34 cellular contexts compared by ENCODE assay signal in the genomic region with DNA sequence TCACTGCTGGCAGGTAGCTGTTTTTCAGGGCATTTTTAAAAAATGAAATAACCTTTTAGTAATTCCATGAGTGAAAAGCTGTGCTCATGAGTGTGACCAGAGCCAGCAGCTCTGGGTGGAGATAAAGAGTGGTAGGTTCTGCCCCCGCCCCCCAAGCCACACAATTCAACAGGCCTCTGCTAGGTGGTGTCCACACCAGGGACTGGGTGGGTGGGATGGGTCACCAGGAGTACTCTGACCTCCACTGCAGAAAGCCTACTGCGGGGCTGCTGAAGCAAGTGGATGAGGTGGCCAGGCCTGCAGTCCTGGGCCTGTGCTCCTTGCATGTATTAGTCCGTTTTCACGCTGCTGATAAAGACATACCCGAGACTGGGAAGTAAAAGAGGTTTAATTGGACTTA. TPM values are rescaled to one million over a fixed set of nuclear protein-coding genes. Genes with fewer than 3 reads are reported as not detected.
"Had no signal": no experiment of that assay in that cellular context is flagged by ENCODE, and none has a peak within 500 bp of the region (broad histone marks: within the 10 kb centered on the region; RNA-seq: fewer than 3 reads in every experiment).

No MANE protein-coding gene starts in this region.

- H3K9me3 Mint-ChIP-seq: activated B cell treated with CpG ODN at 0.5 μM for 24 hours; activated T-helper 2 cell treated with anti-CD3 and anti-CD28 coated beads, Interferon-gamma antibody, Interleukin-2, Interleukin-4, amounts not matched to agents 10 μg/mL and 5 μg/mL and 100 μg/mL, durations not matched to agents 14 hours and 24 hours and 36 hours had no signal

- H3K4me3 Mint-ChIP-seq: activated B cell treated with CpG ODN at 0.5 μM for 24 hours; activated CD4-positive, alpha-beta memory T cell treated with anti-CD3 and anti-CD28 coated beads for 36 hours; brain had no signal

- H3K4me1 ChIP-seq: adrenal gland, Peyer's patch had no signal

- ATAC-seq: activated naive CD4-positive, alpha-beta T cell treated with anti-CD3 and anti-CD28 coated beads, Interleukin-2, amount 50 U/mL, for 72 hours; PC-3 had no signal

- H3K36me3 Mint-ChIP-seq: activated CD4-positive, alpha-beta memory T cell treated with anti-CD3 and anti-CD28 coated beads for 36 hours; activated naive CD4-positive, alpha-beta T cell treated with anti-CD3 and anti-CD28 coated beads, Interleukin-2, amount 50 U/mL, for 72 hours had no signal

- FAIRE-seq: bronchial epithelial cell had no signal

- H3K27ac Mint-ChIP-seq: activated B cell treated with CpG ODN at 0.5 μM for 24 hours; activated CD4-positive, alpha-beta memory T cell treated with anti-CD3 and anti-CD28 coated beads for 36 hours; activated naive CD4-positive, alpha-beta T cell treated with anti-CD3 and anti-CD28 coated beads, Interleukin-2, amount 50 U/mL, for 72 hours; activated T-helper 2 cell treated with anti-CD3 and anti-CD28 coated beads, Interferon-gamma antibody, Interleukin-2, Interleukin-4, amounts not matched to agents 10 μg/mL and 5 μg/mL and 100 μg/mL, durations not matched to agents 14 hours and 24 hours and 36 hours had no signal

- H3K4me1 Mint-ChIP-seq: activated B cell treated with CpG ODN at 0.5 μM for 24 hours had no signal

- H3K9me3 ChIP-seq: adrenal gland, Peyer's patch had no signal

- H3K27me3 ChIP-seq: adrenal gland, Peyer's patch had no signal

- DNase-seq: activated B cell treated with CpG ODN at 0.5 μM for 24 hours; activated CD4-positive, alpha-beta memory T cell treated with anti-CD3 and anti-CD28 coated beads for 36 hours; activated CD4-positive, alpha-beta T cell treated with anti-CD3 and anti-CD28 coated beads for 4 hours; activated CD4-positive, alpha-beta T cell treated with anti-CD3 and anti-CD28 coated beads, Interleukin-2, amount 50 U/mL, for 1 hour; activated CD4-positive, CD25-positive, alpha-beta regulatory T cell treated with anti-CD3 and anti-CD28 coated beads, Interleukin-2, amount 50 U/mL, for 72 hours; activated gamma-delta T cell; activated naive CD4-positive, alpha-beta T cell treated with Interleukin-2 at 50 U/mL for 16 hours; activated T-cell treated with anti-CD3 and anti-CD28 coated beads, Interleukin-2, amount 50 U/mL, for 1 hour; adrenal gland; caudate nucleus; cerebellar nuclear complex; MM.1S; MV-4-11; NCI-H1092; NCI-H1436 treated with DMSO at 0.1 percent for 48 hours; NCI-H1694 treated with DMSO at 0.1 percent for 48 hours; NCI-H2029; NCI-H345; NCI-H524 treated with DMSO at 0.1 percent for 48 hours; NK-92 treated with Interleukin-12 subunit alpha and Interleukin-12 subunit beta, amount 100 ng/mL, for 24 hours; PC-3; Peyer's patch; Right ventricle myocardium superior; RPMI8226; SW 1271; T-helper 1 cell; T-helper 2 cell; T-helper 9 cell had no signal

- H3K36me3 ChIP-seq: adrenal gland, Peyer's patch had no signal

- H3K9ac ChIP-seq: KMS-11 had no signal

- H3K27ac ChIP-seq: adrenal gland, KMS-11, Peyer's patch, VCaP had no signal

- H3K4me2 ChIP-seq: KMS-11 had no signal

- H3K4me3 ChIP-seq: adrenal gland, Peyer's patch had no signal

RNA-seq across cellular contexts. Expression of a gene that starts 15.3 kb away (rescaled TPM):
- total RNA-seq: activated B cell treated with CpG ODN at 0.5 μM for 24 hours had no signal
